Comparison of ENCODE assay signal across 13 cellular contexts in the genomic region with DNA sequence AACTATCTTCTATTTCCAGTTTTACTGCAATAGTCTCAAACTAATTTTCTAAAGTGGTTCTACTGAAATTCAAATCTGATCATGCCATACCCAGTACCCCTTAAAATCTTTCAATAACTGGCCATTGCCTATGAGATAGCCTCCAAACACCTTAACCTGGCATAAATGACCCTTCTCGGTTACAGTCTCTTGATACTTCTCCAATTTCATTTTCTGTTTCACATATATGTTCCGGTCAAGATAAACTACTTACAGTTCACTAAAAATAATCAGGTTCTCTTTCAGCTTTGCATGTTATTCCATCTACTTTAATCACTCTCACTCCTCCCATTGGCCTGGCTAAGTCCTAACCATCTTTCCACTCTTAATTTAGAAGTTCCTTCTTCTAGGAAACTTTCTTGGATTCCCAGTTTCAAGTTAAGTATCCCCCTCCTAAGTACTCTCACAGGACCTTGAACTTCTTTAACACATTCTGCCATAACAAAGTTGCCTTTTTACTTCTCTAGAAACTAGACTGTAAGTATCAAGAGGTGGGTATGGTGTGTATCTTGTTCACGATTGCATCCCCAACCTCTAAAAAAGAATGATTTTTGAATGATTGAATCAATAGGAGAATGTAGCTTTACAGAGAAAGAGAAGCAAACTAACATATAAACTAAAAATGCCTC.
DNase-seq lines count a peak whose midpoint lies in the region; ATAC-seq, FAIRE-seq and TF ChIP-seq lines count a peak whose summit lies in the region.
"Had no signal": no experiment of that assay in that cellular context is flagged by ENCODE, and none has a peak within 500 bp of the region (broad histone marks: within the 10 kb centered on the region; RNA-seq: fewer than 3 reads in every experiment).

No MANE protein-coding gene starts in this region.

- peak overlapping the region; percentile 64 for H3K4me2 ChIP-seq in MM.1S (ENCODE audit: low read depth, low read length)

- TF ChIP-seq POLR2A in upper lobe of left lung (IDR thresholded peaks at IDR 0.05), result no peak

- no peaks in the 10 kb centered on the region for H3K9me3 ChIP-seq in MM.1S (replicated peaks; ENCODE audit: insufficient read depth, low read length)
- peaks cover 0 to 8% (median 0%) of the 10 kb centered on the region in 11 donors for H3K9me3 ChIP-seq in heart right ventricle
- H3K9me3 ChIP-seq in upper lobe of left lung, result no peaks in the 10 kb centered on the region
- H3K9me3 ChIP-seq: BE2C had no signal

- H3K27me3 ChIP-seq in MM.1S (replicated peaks; ENCODE audit: insufficient read depth, low read length) (no peaks in the 10 kb centered on the region), heart right ventricle (peaks cover 0 to 14% (median 0%) of the 10 kb centered on the region in 7 donors), upper lobe of left lung (no peaks in the 10 kb centered on the region)
- H3K27me3 ChIP-seq: BE2C had no signal

- H3K27ac ChIP-seq in MM.1S (ENCODE audit: low read length) (peak overlapping the region; percentile 46; the same call in 1 of the 2 replicates), heart right ventricle (no peak overlapping the region), upper lobe of left lung (no peak overlapping the region)

- H3K36me3 ChIP-seq in MM.1S (replicated peaks; ENCODE audit: insufficient read depth, low read length) (no peaks in the 10 kb centered on the region), heart right ventricle (no peaks in the 10 kb centered on the region), upper lobe of left lung (no peaks in the 10 kb centered on the region)
- H3K36me3 ChIP-seq: BE2C had no signal

- H3K9ac ChIP-seq in MM.1S (ENCODE audit: low read length), result peak overlapping the region; percentile 17; the same call in 1 of the 2 replicates

- H3F3A ChIP-seq in MM.1S (ENCODE audit: insufficient read depth, low read length), result peaks cover 7% of the 10 kb centered on the region; the same call in 1 of the 2 replicates

- no peaks in the 10 kb centered on the region for H3K79me2 ChIP-seq in MM.1S (ENCODE audit: low read length)

- no peaks in the 10 kb centered on the region for H4K20me1 ChIP-seq in MM.1S (ENCODE audit: insufficient read depth, low read length)

- 88 to 93% methylated on average over 3 of the region's 3 CpGs for WGBS in heart right ventricle, 2 donors
- 89 to 94% methylated on average over 3 of the region's 3 CpGs for WGBS in upper lobe of left lung, 2 donors

- intact Hi-C loops in heart right ventricle (cut with DNase I), result no loop called here

- ATAC-seq in HG02973 (IDR thresholded peaks at IDR 0.05; ENCODE audit: unreplicated experiment), result peak; percentile 87
- ATAC-seq in heart right ventricle, result no peak
- ATAC-seq in upper lobe of left lung (ENCODE audit: low FRiP score in 2 of 2), result no peak
- ATAC-seq: activated CD4-positive, CD25-positive, alpha-beta regulatory T cell treated with anti-CD3 and anti-CD28 coated beads, Interleukin-2, amount 50 U/mL, for 24 hours; activated T-helper 17 cell treated with anti-CD3 and anti-CD28 coated beads, Interleukin-2, amount 50 U/mL, for 72 hours had no signal

- peak overlapping the region; percentile 43 for H3K4me3 ChIP-seq in MM.1S (ENCODE audit: low read length)
- H3K4me3 ChIP-seq in heart right ventricle, result no peak overlapping the region
- no peak overlapping the region for H3K4me3 ChIP-seq in upper lobe of left lung

- H2AFZ ChIP-seq in MM.1S (ENCODE audit: low read length), result peak overlapping the region; percentile 47

- TF ChIP-seq EP300 in upper lobe of left lung (IDR thresholded peaks at IDR 0.05), result no peak

- TF ChIP-seq CTCF in GM20000 (IDR thresholded peaks at IDR 0.05; ENCODE audit: extremely low read depth, missing control alignments), result no peak
- TF ChIP-seq CTCF in MM.1S (IDR thresholded peaks at IDR 0.05; ENCODE audit: low read length), result no peak
- no peak for TF ChIP-seq CTCF in heart right ventricle (IDR thresholded peaks at IDR 0.05)
- no peak for TF ChIP-seq CTCF in upper lobe of left lung (IDR thresholded peaks at IDR 0.05)

- H3K9me2 ChIP-seq in MM.1S (replicated peaks; ENCODE audit: insufficient read depth, low read length), result no peaks in the 10 kb centered on the region

- DNase-seq in GM18507 (ENCODE audit: extremely low spot score, insufficient read length, low read depth) (no peak), GM20000 (ENCODE audit: low spot score) (peak; percentile 34), MM.1S (peak; percentile 77), heart right ventricle (no peak), upper lobe of left lung (no peak), KG1 (lab: John Stamatoyannopoulos, UW) (no peak)
- no peak for DNase-seq in activated naive CD4-positive, alpha-beta T cell (lab: John Stamatoyannopoulos, UW)
- DNase-seq: BE2C, H7, NCI-H226 had no signal

- peak; percentile 74 for FAIRE-seq in GM18507 (lab: Jason Lieb, UNC)

- H3K4me1 ChIP-seq in MM.1S (ENCODE audit: low read length), result peaks cover 21% of the 10 kb centered on the region; the same call in 1 of the 2 replicates
- H3K4me1 ChIP-seq in heart right ventricle, result no peaks in the 10 kb centered on the region
- H3K4me1 ChIP-seq in upper lobe of left lung, result peaks cover 0 to 1% (median 0%) of the 10 kb centered on the region in 4 donors
- H3K4me1 ChIP-seq: BE2C had no signal

Comparison
In these comparisons a context has a peak if more than half of its experiments do, and no peak if none do; other contexts are left out.
1. DNase-seq: peak in GM20000 (single experiment) and MM.1S (single experiment); none in GM18507 (single experiment), activated naive CD4-positive, alpha-beta T cell (0 of 4), heart right ventricle (0 of 2), upper lobe of left lung (0 of 2) and KG1 (single experiment).